Comparison of ENCODE assay signal across 17 cellular contexts in genomic region chr1:243280571-243281129, GRCh38. TPM values are rescaled to one million over a fixed set of nuclear protein-coding genes. Genes with fewer than 3 reads are reported as not detected.
DNase-seq lines count a peak whose midpoint lies in the region; ATAC-seq and TF ChIP-seq lines count a peak whose summit lies in the region.
"Had no signal": no experiment of that assay in that cellular context is flagged by ENCODE, and none has a peak within 500 bp of the region (broad histone marks: within the 10 kb centered on the region; RNA-seq: fewer than 3 reads in every experiment).

No MANE protein-coding gene starts in this region.

- H3K27me3 ChIP-seq in smooth muscle cell (ENCODE audit: low read depth) = no peaks in the 10 kb centered on the region
- H3K27me3 ChIP-seq: MG63 had no signal

- H3K27ac ChIP-seq in smooth muscle cell (ENCODE audit: low read depth) = no peak overlapping the region
- H3K27ac ChIP-seq: A549 had no signal

- H3K9me3 Mint-ChIP-seq in activated T-cell treated with anti-CD3 and anti-CD28 coated beads, Interleukin-2, amount 50 U/mL, for 72 hours = no peaks in the 10 kb centered on the region
- peaks cover 6% of the 10 kb centered on the region for H3K9me3 Mint-ChIP-seq in stimulated activated memory B cell treated with anti-CD40 and anti-IgM and Interleukin-4, amounts not matched to agents 10 μg/mL and 1 μg/mL and 100 μg/mL, for 72 hours

- H3K4me1 Mint-ChIP-seq in activated T-cell treated with anti-CD3 and anti-CD28 coated beads, Interleukin-2, amount 50 U/mL, for 72 hours (ENCODE audit: low read depth) = peaks cover 17% of the 10 kb centered on the region
- peaks cover 20% of the 10 kb centered on the region for H3K4me1 Mint-ChIP-seq in stimulated activated memory B cell treated with anti-CD40 and anti-IgM and Interleukin-4, amounts not matched to agents 10 μg/mL and 1 μg/mL and 100 μg/mL, for 72 hours

- H3F3A ChIP-seq in smooth muscle cell (ENCODE audit: low read depth) = peaks cover 17% of the 10 kb centered on the region

- peak overlapping the region in 1 of 2 donors; percentile 13 for H3K4me3 Mint-ChIP-seq in activated T-cell treated with anti-CD3 and anti-CD28 coated beads, Interleukin-2, amount 50 U/mL, for 72 hours
- no peak overlapping the region for H3K4me3 Mint-ChIP-seq in stimulated activated memory B cell treated with anti-CD40 and anti-IgM and Interleukin-4, amounts not matched to agents 10 μg/mL and 1 μg/mL and 100 μg/mL, for 72 hours

- peaks cover 43% of the 10 kb centered on the region for H3K79me2 ChIP-seq in smooth muscle cell (ENCODE audit: low read depth)

- H3K4me1 ChIP-seq in smooth muscle cell (ENCODE audit: low read depth) = peaks cover 7% of the 10 kb centered on the region

- H3K4me3 ChIP-seq in smooth muscle cell = no peak overlapping the region
- H3K4me3 ChIP-seq: A549, MG63 had no signal

- peaks cover 20% of the 10 kb centered on the region for H3K36me3 ChIP-seq in smooth muscle cell (ENCODE audit: low read depth)

- peaks cover 9 to 29% of the 10 kb centered on the region in 2 donors for H3K36me3 Mint-ChIP-seq in activated T-cell treated with anti-CD3 and anti-CD28 coated beads, Interleukin-2, amount 50 U/mL, for 72 hours (ENCODE audit: insufficient read depth in 2 of 2)
- peaks cover 53% of the 10 kb centered on the region for H3K36me3 Mint-ChIP-seq in stimulated activated memory B cell treated with anti-CD40 and anti-IgM and Interleukin-4, amounts not matched to agents 10 μg/mL and 1 μg/mL and 100 μg/mL, for 72 hours

- TF ChIP-seq CTCF in smooth muscle cell (IDR thresholded peaks at IDR 0.05; ENCODE audit: borderline replicate concordance, insufficient read depth, poor library complexity, severe bottlenecking) = no peak

- no peaks in the 10 kb centered on the region for H3K27me3 Mint-ChIP-seq in activated T-cell treated with anti-CD3 and anti-CD28 coated beads, Interleukin-2, amount 50 U/mL, for 72 hours (ENCODE audit: low read depth)
- H3K27me3 Mint-ChIP-seq in stimulated activated memory B cell treated with anti-CD40 and anti-IgM and Interleukin-4, amounts not matched to agents 10 μg/mL and 1 μg/mL and 100 μg/mL, for 72 hours = no peaks in the 10 kb centered on the region

- no peak for DNase-seq in activated T-cell treated with anti-CD3 and anti-CD28 coated beads, Interleukin-2, amount 50 U/mL, for 72 hours
- DNase-seq in activated T-cell treated with anti-CD3 and anti-CD28 coated beads for 4 hours (no peak), ELR (ENCODE audit: low read depth) (peak; percentile 20), dermis blood vessel endothelial cell (peak; percentile 44), smooth muscle cell (lab: John Stamatoyannopoulos, UW; ENCODE audit: unreplicated experiment) (no peak), AG08395 (ENCODE audit: low spot score) (no peak)
- DNase-seq: AML-193, COR-L47, EL, MG63, NCI-H1092, NCI-H2081 treated with DMSO at 0.1 percent for 48 hours, NCI-H2227 treated with DMSO at 0.1 percent for 48 hours, NCI-H524 had no signal

- H2AFZ ChIP-seq in smooth muscle cell (ENCODE audit: low read depth) = no peak overlapping the region

- ATAC-seq in activated T-cell treated with anti-CD3 and anti-CD28 coated beads, Interleukin-2, amount 50 U/mL, for 72 hours (replicated peaks in 1 of 2) = no peak
- no peak for ATAC-seq in stimulated activated memory B cell treated with anti-CD40 and anti-IgM and Interleukin-4, amounts not matched to agents 10 μg/mL and 1 μg/mL and 100 μg/mL, for 72 hours
- ATAC-seq: A549, Panc1 had no signal

- no peaks in the 10 kb centered on the region for H4K20me1 ChIP-seq in smooth muscle cell (ENCODE audit: low read depth)

- H3K27ac Mint-ChIP-seq in activated T-cell treated with anti-CD3 and anti-CD28 coated beads, Interleukin-2, amount 50 U/mL, for 72 hours = peak overlapping the region; percentile 52
- peak overlapping the region; percentile 32 for H3K27ac Mint-ChIP-seq in stimulated activated memory B cell treated with anti-CD40 and anti-IgM and Interleukin-4, amounts not matched to agents 10 μg/mL and 1 μg/mL and 100 μg/mL, for 72 hours

- no peak overlapping the region for H3K9ac ChIP-seq in smooth muscle cell (ENCODE audit: low read depth)

- no peaks in the 10 kb centered on the region for H3K9me3 ChIP-seq in smooth muscle cell (replicated peaks; ENCODE audit: low read depth)
- H3K9me3 ChIP-seq: A549, MG63 had no signal

- no peak overlapping the region for H3K4me2 ChIP-seq in smooth muscle cell
- H3K4me2 ChIP-seq: A549 had no signal

- 88% methylated on average over 3 of the region's 3 CpGs for WGBS in smooth muscle cell (ENCODE audit: low lambda C conversion rate)

RNA-seq across cellular contexts. Expression of gene SDCCAG8, which starts 24.8 kb away (rescaled TPM):
- 10 to 100 TPM; 31.3 to 40.2 TPM for total RNA-seq in activated T-cell treated with anti-CD3 and anti-CD28 coated beads, Interleukin-2, amount 50 U/mL, for 72 hours
- total RNA-seq in dermis blood vessel endothelial cell (38.2 and 48.2 TPM in 2 replicates), smooth muscle cell (32.5 and 33.4 TPM in 2 replicates)
- polyA plus RNA-seq in smooth muscle cell = 30.9 and 33.0 TPM in 2 replicates

RNA-seq across cellular contexts. Expression of gene CEP170, which starts 25.6 kb away (rescaled TPM):
- total RNA-seq in activated T-cell treated with anti-CD3 and anti-CD28 coated beads, Interleukin-2, amount 50 U/mL, for 72 hours = 10 to 100 TPM; 49.4 to 54.7 TPM
- 87.3 and 143 TPM in 2 replicates for total RNA-seq in dermis blood vessel endothelial cell
- total RNA-seq in smooth muscle cell = 145 and 175 TPM in 2 replicates
- polyA plus RNA-seq in smooth muscle cell = 50.3 and 76.0 TPM in 2 replicates

Comparison
In these comparisons a context has a peak if more than half of its experiments do, and no peak if none do; other contexts are left out.
1. DNase-seq: peak in ELR (single experiment) and dermis blood vessel endothelial cell (single experiment); none in activated T-cell treated with anti-CD3 and anti-CD28 coated beads, Interleukin-2, amount 50 U/mL, for 72 hours (0 of 2), activated T-cell treated with anti-CD3 and anti-CD28 coated beads for 4 hours (single experiment), smooth muscle cell (single experiment) and AG08395 (single experiment).